Comparison of ENCODE assay signal across 21 cellular contexts in genomic region chr3:126481808-126482502, GRCh38. TPM values are rescaled to one million over a fixed set of nuclear protein-coding genes. Genes with fewer than 3 reads are reported as not detected.
A peak's percentile ranks its signal among the peaks of the same experiment; 100 is the strongest.
DNase-seq lines count a peak whose midpoint lies in the region; ATAC-seq, FAIRE-seq and TF ChIP-seq lines count a peak whose summit lies in the region.
"Had no signal": no experiment of that assay in that cellular context is flagged by ENCODE, and none has a peak within 500 bp of the region (broad histone marks: within the 10 kb centered on the region; RNA-seq: fewer than 3 reads in every experiment).

No MANE protein-coding gene starts in this region.

- peak in 3 of 5 donors; percentile 14 to 49 (median 46) for DNase-seq in heart left ventricle
- no peak for DNase-seq in left ventricle myocardium inferior
- DNase-seq in WTC11 (ENCODE audit: low spot score): no peak
- DNase-seq in hepatocyte (ENCODE audit: low spot score): peak; percentile 66
- no peak for DNase-seq in urothelium cell line (ENCODE audit: low spot score)
- DNase-seq in activated T-cell treated with anti-CD3 and anti-CD28 coated beads, Interleukin-2, amount 50 U/mL, for 4 hours: no peak
- no peak for DNase-seq in type B pancreatic cell (ENCODE audit: extremely low spot score, unreplicated experiment)
- DNase-seq in stimulated activated CD8-positive, alpha-beta memory T cell treated with anti-CD3 and anti-CD28 coated beads, Interleukin-4, amount 100 ng/mL, for 48 hours: no peak
- DNase-seq: activated CD4-positive, alpha-beta T cell treated with anti-CD3 and anti-CD28 coated beads, Interleukin-2, amount 50 U/mL, for 48 hours; activated gamma-delta T cell treated with Interleukin-2 at 50 U/mL for 16 hours; hypothalamus; MM.1S; NCI-H2171 treated with DMSO at 0.1 percent for 48 hours; occipital lobe; T-helper 9 cell; trophoblast cell had no signal

- CTCF ChIA-PET in WTC11 (lab: Charles Lee): no interaction called here

- H3K9me3 ChIP-seq in heart left ventricle (no peaks in the 10 kb centered on the region), left ventricle myocardium inferior (replicated peaks) (no peaks in the 10 kb centered on the region), hepatocyte (ENCODE audit: low read depth) (no peaks in the 10 kb centered on the region)

- no peaks in the 10 kb centered on the region for H3K9me2 ChIP-seq in hepatocyte (replicated peaks; ENCODE audit: insufficient read depth)

- ATAC-seq in heart left ventricle: peak in 2 of 4 donors; percentile 7 to 29
- no peak for ATAC-seq in WTC11
- no peak for ATAC-seq in activated T-cell treated with anti-CD3 and anti-CD28 coated beads, Interleukin-2, amount 50 U/mL, for 4 hours

- no peaks in the 10 kb centered on the region; the same call in 1 of the 2 replicates for H3K27me3 Mint-ChIP-seq in WTC11 (ENCODE audit: low read depth)
- no peaks in the 10 kb centered on the region for H3K27me3 Mint-ChIP-seq in activated T-cell treated with anti-CD3 and anti-CD28 coated beads, Interleukin-2, amount 50 U/mL, for 4 hours (ENCODE audit: low read depth)
- no peaks in the 10 kb centered on the region for H3K27me3 Mint-ChIP-seq in type B pancreatic cell

- no peak for TF ChIP-seq POLR2A in heart left ventricle (IDR thresholded peaks at IDR 0.05)

- H3K36me3 Mint-ChIP-seq in WTC11 (no peaks in the 10 kb centered on the region), type B pancreatic cell (no peaks in the 10 kb centered on the region)
- H3K36me3 Mint-ChIP-seq in activated T-cell treated with anti-CD3 and anti-CD28 coated beads, Interleukin-2, amount 50 U/mL, for 4 hours (ENCODE audit: insufficient read depth): no peaks in the 10 kb centered on the region

- H3K79me2 ChIP-seq in hepatocyte: no peaks in the 10 kb centered on the region

- H3K4me1 ChIP-seq in heart left ventricle (peaks cover 0 to 7% (median 2%) of the 10 kb centered on the region in 12 donors), left ventricle myocardium inferior (peaks cover 2% of the 10 kb centered on the region), hepatocyte (ENCODE audit: insufficient read depth) (peaks cover 6% of the 10 kb centered on the region)

- no peaks in the 10 kb centered on the region for H4K20me1 ChIP-seq in hepatocyte (ENCODE audit: insufficient read depth, poor library complexity, severe bottlenecking)

- H3K4me1 Mint-ChIP-seq in WTC11: peaks cover 38% of the 10 kb centered on the region
- peaks cover 9% of the 10 kb centered on the region for H3K4me1 Mint-ChIP-seq in activated T-cell treated with anti-CD3 and anti-CD28 coated beads, Interleukin-2, amount 50 U/mL, for 4 hours (ENCODE audit: low read depth)
- peaks cover 25% of the 10 kb centered on the region for H3K4me1 Mint-ChIP-seq in type B pancreatic cell (ENCODE audit: unreplicated experiment)

- H3K27ac Mint-ChIP-seq in WTC11 (no peak overlapping the region), type B pancreatic cell (no peak overlapping the region)

- H3K4me3 Mint-ChIP-seq in WTC11 (no peak overlapping the region), type B pancreatic cell (no peak overlapping the region)
- H3K4me3 Mint-ChIP-seq in activated T-cell treated with anti-CD3 and anti-CD28 coated beads, Interleukin-2, amount 50 U/mL, for 4 hours: no peak overlapping the region

- no peak overlapping the region for H3K27ac ChIP-seq in heart left ventricle
- no peak overlapping the region for H3K27ac ChIP-seq in left ventricle myocardium inferior (replicated peaks)
- H3K27ac ChIP-seq in hepatocyte: peak overlapping the region; percentile 46

- no peaks in the 10 kb centered on the region for H3K9me3 Mint-ChIP-seq in WTC11
- H3K9me3 Mint-ChIP-seq in activated T-cell treated with anti-CD3 and anti-CD28 coated beads, Interleukin-2, amount 50 U/mL, for 4 hours: no peaks in the 10 kb centered on the region
- no peaks in the 10 kb centered on the region for H3K9me3 Mint-ChIP-seq in type B pancreatic cell

- H3K36me3 ChIP-seq in heart left ventricle: no peaks in the 10 kb centered on the region
- no peaks in the 10 kb centered on the region for H3K36me3 ChIP-seq in left ventricle myocardium inferior
- H3K36me3 ChIP-seq in hepatocyte (replicated peaks; ENCODE audit: insufficient read depth, low read depth): no peaks in the 10 kb centered on the region

- H3K4me3 ChIP-seq in heart left ventricle (no peak overlapping the region), left ventricle myocardium inferior (no peak overlapping the region), hepatocyte (no peak overlapping the region)

- 72 to 81% (median 79%) methylated on average over 14 to 16 of the region's 16 CpGs for WGBS in heart left ventricle, 4 donors
- WGBS in hepatocyte (ENCODE audit: low lambda C conversion rate, missing lambda C conversion rate): 84% methylated on average over 16 of the region's 16 CpGs

- no peak overlapping the region for H3K4me2 ChIP-seq in hepatocyte

- H3K27me3 ChIP-seq in heart left ventricle (no peaks in the 10 kb centered on the region), left ventricle myocardium inferior (ENCODE audit: low read depth) (no peaks in the 10 kb centered on the region), hepatocyte (no peaks in the 10 kb centered on the region)

- POLR2A ChIA-PET in WTC11 (lab: Charles Lee): no interaction called here

- no peak overlapping the region for H2AFZ ChIP-seq in hepatocyte

- FAIRE-seq in urothelium cell line (lab: Jason Lieb, UNC): peak; percentile 52
- FAIRE-seq: bronchial epithelial cell, GM12891, GM19239, RCC 7860 had no signal

- intact Hi-C loops in heart left ventricle (cut with DNase I) (no loop called here), left ventricle myocardium inferior (cut with micrococcal nuclease) (no loop called here)

- TF ChIP-seq CTCF in heart left ventricle (IDR thresholded peaks at IDR 0.05) (no peak), left ventricle myocardium inferior (IDR thresholded peaks at IDR 0.05; ENCODE audit: borderline replicate concordance) (no peak), WTC11 (IDR thresholded peaks at IDR 0.05) (no peak), hepatocyte (IDR thresholded peaks at IDR 0.05; ENCODE audit: poor library complexity) (no peak), type B pancreatic cell (conservative IDR thresholded peaks at IDR 0.05) (no peak)

TF ChIP-seq in WTC11, 78 proteins besides CTCF, POLR2A, EP300 and RAD21:
- TF ChIP-seq GABPB1 (CRISPR knock-in tag; IDR thresholded peaks at IDR 0.05) (peak; percentile 49; the same call in 1 of the 2 replicates), SOX15 (CRISPR knock-in tag; IDR thresholded peaks at IDR 0.05) (no peak)

RNA-seq across cellular contexts. Expression of gene ZXDC, which starts 6.3 kb away (rescaled TPM):
- 10 to 100 TPM; 15.4 to 40.3 (median 20.2) TPM for total RNA-seq in heart left ventricle
- polyA plus RNA-seq in heart left ventricle: 10 to 100 TPM in 1 of 2 donors, 1 to 10 TPM in 1; 8.7 to 10.9 TPM
- total RNA-seq in left ventricle myocardium inferior: 15.6 TPM
- total RNA-seq in WTC11 (2021): 32.9 to 34.7 TPM (median 33.4 TPM) in 3 replicates
- total RNA-seq in hepatocyte: 21.0 and 25.0 TPM in 2 replicates
- 22.9 and 24.1 TPM in 2 replicates for polyA plus RNA-seq in hepatocyte
- 10 to 100 TPM; 24.4 to 25.6 (median 25.6) TPM for total RNA-seq in activated T-cell treated with anti-CD3 and anti-CD28 coated beads, Interleukin-2, amount 50 U/mL, for 4 hours
- total RNA-seq in type B pancreatic cell (ENCODE audit: low replicate concordance): 29.0 and 30.0 TPM in 2 replicates

RNA-seq across cellular contexts. Expression of gene UROC1, which starts 35.6 kb away (rescaled TPM):
- total RNA-seq in heart left ventricle (not detected), left ventricle myocardium inferior (not detected), WTC11 (2021) (0.09 TPM in 1 of 3 replicates, not detected in the others), hepatocyte (2.2 and 4.2 TPM in 2 replicates), type B pancreatic cell (ENCODE audit: low replicate concordance) (not detected in 2 replicates)
- polyA plus RNA-seq in heart left ventricle (not detected), hepatocyte (1.5 and 2.3 TPM in 2 replicates)
- not detected for total RNA-seq in activated T-cell treated with anti-CD3 and anti-CD28 coated beads, Interleukin-2, amount 50 U/mL, for 4 hours
- total RNA-seq: bronchial epithelial cell, lung microvascular endothelial cell, occipital lobe had no signal

RNA-seq across cellular contexts. Expression of gene CHST13, which starts 42.0 kb away (rescaled TPM):
- total RNA-seq in heart left ventricle: 1 to 10 TPM in 1 of 9 donors, under 1 TPM in 7, not detected in 1; 0.30 to 2.3 (median 0.48) TPM
- polyA plus RNA-seq in heart left ventricle: under 1 TPM; 0.07 to 0.15 TPM
- total RNA-seq in left ventricle myocardium inferior: 0.11 TPM
- total RNA-seq in WTC11 (2021): 4.1 to 6.8 TPM (median 6.4 TPM) in 3 replicates
- 31.5 and 36.0 TPM in 2 replicates for total RNA-seq in hepatocyte
- 50.2 and 54.6 TPM in 2 replicates for polyA plus RNA-seq in hepatocyte
- total RNA-seq in activated T-cell treated with anti-CD3 and anti-CD28 coated beads, Interleukin-2, amount 50 U/mL, for 4 hours: not detected
- 0.31 and 0.67 TPM in 2 replicates for total RNA-seq in type B pancreatic cell (ENCODE audit: low replicate concordance)
- total RNA-seq: bronchial epithelial cell, lung microvascular endothelial cell, occipital lobe had no signal

Comparison
In these comparisons a context has a peak if more than half of its experiments do, and no peak if none do; other contexts are left out.
1. DNase-seq: peak in heart left ventricle (3 of 5) and hepatocyte (single experiment); none in left ventricle myocardium inferior (single experiment), WTC11 (single experiment), urothelium cell line (single experiment), activated T-cell treated with anti-CD3 and anti-CD28 coated beads, Interleukin-2, amount 50 U/mL, for 4 hours (single experiment), type B pancreatic cell (single experiment) and stimulated activated CD8-positive, alpha-beta memory T cell treated with anti-CD3 and anti-CD28 coated beads, Interleukin-4, amount 100 ng/mL, for 48 hours (single experiment).